ENCODE assay signal across 14 cellular contexts in the genomic region with DNA sequence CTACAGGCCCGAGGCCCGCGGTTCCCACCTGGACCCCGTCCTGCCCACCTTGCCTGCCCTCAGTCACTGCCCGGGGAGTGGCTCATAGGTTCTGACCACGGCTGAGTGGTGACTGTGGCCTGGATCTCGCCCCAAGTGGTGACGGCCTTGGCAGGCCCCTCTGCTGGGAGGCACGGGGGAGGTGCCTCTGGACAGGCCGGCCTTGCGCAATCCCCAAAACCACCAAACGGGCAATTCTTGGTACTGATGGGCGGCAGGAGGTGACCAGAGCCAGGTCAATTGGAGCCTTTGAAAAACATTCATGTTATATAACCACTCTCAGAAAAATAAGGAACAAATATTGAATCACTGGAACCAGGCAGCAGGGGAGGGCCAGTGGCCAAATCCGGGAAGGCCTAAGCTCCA.
DNase-seq lines count a peak whose midpoint lies in the region; ATAC-seq and TF ChIP-seq lines count a peak whose summit lies in the region.
"Had no signal": no experiment of that assay in that cellular context is flagged by ENCODE, and none has a peak within 500 bp of the region (broad histone marks: within the 10 kb centered on the region; RNA-seq: fewer than 3 reads in every experiment).

No MANE protein-coding gene starts in this region.

- WGBS in right cardiac atrium = 75% methylated on average over 14 of the region's 14 CpGs
- 88 to 90% methylated on average over 14 of the region's 14 CpGs for WGBS in sigmoid colon, 2 donors

- CTCF ChIA-PET in Calu3 (lab: Charles Lee) = no interaction called here

- intact Hi-C loops in right cardiac atrium (cut with DNase I) = loop anchor here in 1 of 4 donors (10.0 kb wide), 1 partner anchor 81 kb away; a partner anchor contains a TSS
- intact Hi-C loops in sigmoid colon (cut with DNase I) = no loop called here
- intact Hi-C loops in Calu3 (cut with micrococcal nuclease; ENCODE audit: unreplicated experiment) = no loop called here

- no peaks in the 10 kb centered on the region for H3K36me3 ChIP-seq in adipocyte (ENCODE audit: control insufficient read depth, insufficient read depth, low read length, severe bottlenecking)
- H3K36me3 ChIP-seq in sigmoid colon = no peaks in the 10 kb centered on the region

- TF ChIP-seq POLR2A in sigmoid colon (IDR thresholded peaks at IDR 0.05) = no peak

- no peak overlapping the region for H3K4me3 ChIP-seq in adipocyte (ENCODE audit: low read length)
- H3K4me3 ChIP-seq in right cardiac atrium (ENCODE audit: low read length) = no peak overlapping the region
- H3K4me3 ChIP-seq in sigmoid colon = no peak overlapping the region
- H3K4me3 ChIP-seq: PC-9 had no signal

- BruUV-seq in Calu3 (replicated peaks; lab: Mats Ljungman, UMichigan) = no TSS peak

- H3K27ac ChIP-seq in right cardiac atrium (ENCODE audit: low read length) (no peak overlapping the region), sigmoid colon (peak overlapping the region in 1 of 4 donors; percentile 64)
- H3K27ac ChIP-seq: PC-9 had no signal

- peaks cover 30% of the 10 kb centered on the region for H3K4me1 ChIP-seq in adipocyte (ENCODE audit: control insufficient read depth, insufficient read depth, low read length)
- peaks cover 2% of the 10 kb centered on the region for H3K4me1 ChIP-seq in right cardiac atrium (ENCODE audit: control insufficient read depth, insufficient read depth, low read length)
- H3K4me1 ChIP-seq in sigmoid colon = peaks cover 0 to 28% (median 15%) of the 10 kb centered on the region in 4 donors

- no peaks in the 10 kb centered on the region for H3K27me3 ChIP-seq in adipocyte (replicated peaks; ENCODE audit: control insufficient read depth, insufficient read depth, low read length)
- H3K27me3 ChIP-seq in right cardiac atrium (ENCODE audit: control insufficient read depth, insufficient read depth) = no peaks in the 10 kb centered on the region
- no peaks in the 10 kb centered on the region for H3K27me3 ChIP-seq in sigmoid colon

- peaks cover 19% of the 10 kb centered on the region for H3K4me1 Mint-ChIP-seq in Calu3 (ENCODE audit: low read depth, unreplicated experiment)

- peaks cover 34% of the 10 kb centered on the region for H3K27me3 Mint-ChIP-seq in Calu3 (ENCODE audit: unreplicated experiment)
- H3K27me3 Mint-ChIP-seq: activated CD4-positive, alpha-beta T cell treated with anti-CD3 and anti-CD28 coated beads, Interleukin-2, amount 10 ng/mL, durations not matched to agents 7 days and 5 days had no signal

- no peaks in the 10 kb centered on the region for H3K9me3 Mint-ChIP-seq in Calu3 (ENCODE audit: low read depth, unreplicated experiment)
- H3K9me3 Mint-ChIP-seq: activated CD4-positive, alpha-beta T cell treated with anti-CD3 and anti-CD28 coated beads, Interleukin-2, amount 10 ng/mL, durations not matched to agents 7 days and 5 days; activated T-cell treated with anti-CD3 and anti-CD28 coated beads, Interleukin-2, amount 50 U/mL, for 72 hours had no signal

- TF ChIP-seq CTCF in sigmoid colon (IDR thresholded peaks at IDR 0.05) (no peak), Calu3 (IDR thresholded peaks at IDR 0.05; ENCODE audit: unreplicated experiment) (no peak)

- no peak overlapping the region for H3K4me3 Mint-ChIP-seq in Calu3 (ENCODE audit: low read depth, unreplicated experiment)
- H3K4me3 Mint-ChIP-seq: activated CD4-positive, alpha-beta T cell treated with anti-CD3 and anti-CD28 coated beads, Interleukin-2, amount 10 ng/mL, durations not matched to agents 7 days and 5 days; activated T-cell treated with anti-CD3 and anti-CD28 coated beads, Interleukin-2, amount 50 U/mL, for 72 hours had no signal

- peak overlapping the region; percentile 12 for H3K9ac ChIP-seq in adipocyte (ENCODE audit: low read length)

- peak; percentile 61 to 70 for ATAC-seq in right cardiac atrium
- ATAC-seq in GM21786 (IDR thresholded peaks at IDR 0.05; ENCODE audit: unreplicated experiment) = no peak
- ATAC-seq: activated T-cell treated with anti-CD3 and anti-CD28 coated beads, Interleukin-2, amount 50 U/mL, for 72 hours had no signal

- TF ChIP-seq EP300 in sigmoid colon (IDR thresholded peaks at IDR 0.05) = no peak

- DNase-seq in AG20443 (ENCODE audit: low spot score) (peak; percentile 73), adipocyte (ENCODE audit: low read depth) (no peak), right cardiac atrium (peak; percentile 80 to 89 (median 87)), sigmoid colon (peak; percentile 74), GOT3 (lab: John Stamatoyannopoulos, UW) (no peak), NCI-H1417 treated with DMSO at 0.1 percent for 48 hours (lab: John Stamatoyannopoulos, UW) (no peak), Calu3 (no peak)
- DNase-seq: activated CD4-positive, alpha-beta T cell treated with anti-CD3 and anti-CD28 coated beads, Interleukin-2, amount 10 ng/mL, durations not matched to agents 7 days and 5 days; activated T-cell treated with anti-CD3 and anti-CD28 coated beads, Interleukin-2, amount 50 U/mL, for 72 hours; amniotic stem cell; NCI-H1436 treated with DMSO at 0.1 percent for 48 hours; NCI-H510A treated with DMSO at 0.1 percent for 48 hours; PC-9 had no signal

- no peaks in the 10 kb centered on the region for H3K9me3 ChIP-seq in adipocyte (ENCODE audit: control insufficient read depth, low read length)
- H3K9me3 ChIP-seq in right cardiac atrium (ENCODE audit: control insufficient read depth, low read length) = no peaks in the 10 kb centered on the region
- H3K9me3 ChIP-seq in sigmoid colon = no peaks in the 10 kb centered on the region

- peaks cover 4% of the 10 kb centered on the region for H3K36me3 Mint-ChIP-seq in Calu3 (ENCODE audit: insufficient read depth, unreplicated experiment)

- H3K27ac Mint-ChIP-seq in Calu3 (ENCODE audit: unreplicated experiment) = no peak overlapping the region
- H3K27ac Mint-ChIP-seq: activated CD4-positive, alpha-beta T cell treated with anti-CD3 and anti-CD28 coated beads, Interleukin-2, amount 10 ng/mL, durations not matched to agents 7 days and 5 days had no signal

Comparison
In these comparisons a context has a peak if more than half of its experiments do, and no peak if none do; other contexts are left out.
1. DNase-seq: peak in AG20443 (single experiment), right cardiac atrium (3 of 3) and sigmoid colon (single experiment); none in adipocyte (single experiment), GOT3 (single experiment), NCI-H1417 treated with DMSO at 0.1 percent for 48 hours (single experiment) and Calu3 (single experiment).